ENCODE assay signal across 28 cellular contexts in genomic region chr12:96185914-96186313, GRCh38.
"Had no signal": no experiment of that assay in that cellular context is flagged by ENCODE, and none has a peak within 500 bp of the region (broad histone marks: within the 10 kb centered on the region; RNA-seq: fewer than 3 reads in every experiment).

No MANE protein-coding gene starts in this region.

- H3K4me3 Mint-ChIP-seq: mesothelial cell of epicardium; neural crest cell; stimulated activated naive B cell treated with anti-CD40 and anti-IgM and Interleukin-4, amounts not matched to agents 10 μg/mL and 1 μg/mL and 100 μg/mL, for 72 hours; stimulated activated naive CD8-positive, alpha-beta T cell treated with anti-CD3 and anti-CD28 coated beads, Interleukin-15, Interleukin-2, amounts not matched to agents 100 ng/mL and 50 ng/mL, for 24 hours had no signal

- DNase-seq: dorsolateral prefrontal cortex; effector CD4-positive, alpha-beta T cell; foreskin keratinocyte; heart left ventricle; kidney; mesenchymal stem cell; mucosa of descending colon; naive B cell; right lobe of liver; small intestine; stimulated activated CD4-positive, alpha-beta T cell treated with anti-CD3 and anti-CD28 coated beads, Interleukin-15, amount 100 ng/mL, for 24 hours; stimulated activated CD4-positive, alpha-beta T cell treated with anti-CD3 and anti-CD28 coated beads, Interleukin-2, amount 100 ng/mL, for 48 hours; stimulated activated naive B cell treated with anti-CD40 and anti-IgM and Interleukin-4, amounts not matched to agents 10 μg/mL and 1 μg/mL and 100 μg/mL, for 72 hours; upper lobe of left lung had no signal

- H3K4me1 Mint-ChIP-seq: mesothelial cell of epicardium, neural crest cell had no signal

- H3K27me3 ChIP-seq: dorsolateral prefrontal cortex, esophagus muscularis mucosa, foreskin keratinocyte, gastroesophageal sphincter, heart left ventricle, hepatocyte, right lobe of liver, tibial nerve, upper lobe of left lung had no signal

- H3K4me3 ChIP-seq: dorsolateral prefrontal cortex, esophagus muscularis mucosa, gastroesophageal sphincter, heart left ventricle, hepatocyte, lung, mucosa of descending colon, right lobe of liver, thoracic aorta, tibial nerve, upper lobe of left lung had no signal

- H3K27me3 Mint-ChIP-seq: naive B cell; stimulated activated naive B cell treated with anti-CD40 and anti-IgM and Interleukin-4, amounts not matched to agents 10 μg/mL and 1 μg/mL and 100 μg/mL, for 72 hours; stimulated activated naive CD8-positive, alpha-beta T cell treated with anti-CD3 and anti-CD28 coated beads, Interleukin-15, Interleukin-2, amounts not matched to agents 100 ng/mL and 50 ng/mL, for 24 hours had no signal

- H3K79me2 ChIP-seq: hepatocyte, parathyroid adenoma had no signal

- H3K4me1 ChIP-seq: esophagus muscularis mucosa, gastroesophageal sphincter, right lobe of liver, tibial nerve, upper lobe of left lung had no signal

- H3K4me2 ChIP-seq: hepatocyte had no signal

- H3K27ac Mint-ChIP-seq: mesothelial cell of epicardium; progenitor cell of endocrine pancreas; stimulated activated naive B cell treated with anti-CD40 and anti-IgM and Interleukin-4, amounts not matched to agents 10 μg/mL and 1 μg/mL and 100 μg/mL, for 72 hours; stimulated activated naive CD8-positive, alpha-beta T cell treated with anti-CD3 and anti-CD28 coated beads, Interleukin-15, Interleukin-2, amounts not matched to agents 100 ng/mL and 50 ng/mL, for 24 hours had no signal

- ATAC-seq: foreskin keratinocyte; gastroesophageal sphincter; heart left ventricle; left lobe of liver; mucosa of descending colon; natural killer cell treated with Interleukin-12 subunit alpha and Interleukin-12 subunit beta and Interleukin-15 and Interleukin-18, amount 100 ng/mL, for 72 hours; right lobe of liver; stimulated activated naive B cell treated with anti-CD40 and anti-IgM and Interleukin-4, amounts not matched to agents 10 μg/mL and 1 μg/mL and 100 μg/mL, for 72 hours had no signal

- H3K27ac ChIP-seq: dorsolateral prefrontal cortex, esophagus muscularis mucosa, foreskin keratinocyte, gastroesophageal sphincter, hepatocyte, neutrophil, parathyroid adenoma, right lobe of liver, thoracic aorta, tibial nerve had no signal

- H3K9me3 Mint-ChIP-seq: neural crest cell had no signal

- H2AFZ ChIP-seq: hepatocyte had no signal

- H3K36me3 ChIP-seq: esophagus muscularis mucosa, gastroesophageal sphincter, heart left ventricle, neutrophil, right lobe of liver, thoracic aorta, tibial nerve, upper lobe of left lung had no signal

- H3K36me3 Mint-ChIP-seq: mesothelial cell of epicardium had no signal
